21 cellular contexts compared by ENCODE assay signal in the genomic region with DNA sequence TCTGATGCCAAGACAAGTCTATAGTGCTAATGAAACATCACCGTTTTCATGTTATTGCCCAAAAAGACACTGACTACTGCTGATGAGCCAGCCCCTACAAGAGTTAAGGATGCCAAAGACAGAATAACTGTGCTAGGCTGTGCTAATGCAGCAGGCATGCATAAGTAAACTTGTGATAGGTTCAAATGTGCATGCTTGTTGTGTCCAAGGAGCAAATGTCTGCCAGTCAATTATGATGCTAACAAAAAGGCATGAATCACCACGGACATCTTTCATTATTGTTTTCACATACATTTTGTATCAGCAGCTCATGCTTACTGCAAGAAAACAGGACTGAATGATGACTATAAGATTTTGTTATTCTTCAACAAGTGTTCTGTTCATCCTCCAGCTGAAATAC.
"Had no signal": no experiment of that assay in that cellular context is flagged by ENCODE, and none has a peak within 500 bp of the region (broad histone marks: within the 10 kb centered on the region; RNA-seq: fewer than 3 reads in every experiment).

No MANE protein-coding gene starts in this region.

- H3K4me1 Mint-ChIP-seq: activated naive CD8-positive, alpha-beta T cell treated with anti-CD3 and anti-CD28 coated beads for 36 hours; endodermal cell; neural crest cell; stimulated activated naive CD8-positive, alpha-beta T cell treated with anti-CD3 and anti-CD28 coated beads, Interleukin-15, amount 100 ng/mL, for 72 hours had no signal

- DNase-seq: activated CD4-positive, alpha-beta T cell treated with anti-CD3 and anti-CD28 coated beads for 4 hours; activated CD8-positive, alpha-beta memory T cell treated with anti-CD3 and anti-CD28 coated beads, Interleukin-2, amount 50 U/mL, for 48 hours; activated CD8-positive, alpha-beta T cell treated with anti-CD3 and anti-CD28 coated beads, Interleukin-2, amount 10 ng/mL, durations not matched to agents 7 days and 5 days; activated naive CD8-positive, alpha-beta T cell treated with anti-CD3 and anti-CD28 coated beads for 36 hours; activated T-cell treated with anti-CD3 and anti-CD28 coated beads, Interleukin-2, amount 50 U/mL, for 72 hours; aorta; dorsolateral prefrontal cortex; endodermal cell; erythroblast; foreskin melanocyte; left cardiac atrium; lower lobe of right lung; pancreas; stimulated activated CD4-positive, alpha-beta T cell treated with anti-CD3 and anti-CD28 coated beads, Interleukin-1b, Interleukin-23, amount 100 ng/mL, for 48 hours; stimulated activated naive CD8-positive, alpha-beta T cell treated with anti-CD3 and anti-CD28 coated beads, Interleukin-15, amount 100 ng/mL, for 72 hours had no signal

- H3K4me1 ChIP-seq: lower lobe of right lung, pancreas had no signal

- H3K36me3 Mint-ChIP-seq: activated naive CD8-positive, alpha-beta T cell treated with anti-CD3 and anti-CD28 coated beads for 36 hours; mesothelial cell of epicardium; type B pancreatic cell had no signal

- H3K27me3 Mint-ChIP-seq: activated naive CD8-positive, alpha-beta T cell treated with anti-CD3 and anti-CD28 coated beads for 36 hours; type B pancreatic cell had no signal

- ATAC-seq: activated CD8-positive, alpha-beta T cell treated with anti-CD3 and anti-CD28 coated beads, Interleukin-2, amount 10 ng/mL, durations not matched to agents 7 days and 5 days; activated T-cell treated with anti-CD3 and anti-CD28 coated beads, Interleukin-2, amount 50 U/mL, for 72 hours; left cardiac atrium; lower lobe of right lung; pancreas; sciatic nerve; stimulated activated naive CD8-positive, alpha-beta T cell treated with anti-CD3 and anti-CD28 coated beads, Interleukin-15, amount 100 ng/mL, for 72 hours had no signal

- H3K9me3 Mint-ChIP-seq: T-helper 1 cell treated with Interleukin-12 subunit alpha and Interleukin-12 subunit beta and Interleukin-4 antibody, amounts not matched to agents 30 μg/mL and 1 μg/mL, for 36 hours had no signal

- H3K4me3 Mint-ChIP-seq: activated CD8-positive, alpha-beta T cell treated with anti-CD3 and anti-CD28 coated beads, Interleukin-2, amount 10 ng/mL, durations not matched to agents 7 days and 5 days; activated naive CD8-positive, alpha-beta T cell treated with anti-CD3 and anti-CD28 coated beads for 36 hours; activated T-cell treated with anti-CD3 and anti-CD28 coated beads, Interleukin-2, amount 50 U/mL, for 72 hours; endodermal cell; mesothelial cell of epicardium; neural crest cell; stimulated activated naive CD8-positive, alpha-beta T cell treated with anti-CD3 and anti-CD28 coated beads, Interleukin-15, amount 100 ng/mL, for 72 hours; T-helper 1 cell treated with Interleukin-12 subunit alpha and Interleukin-12 subunit beta and Interleukin-4 antibody, amounts not matched to agents 30 μg/mL and 1 μg/mL, for 36 hours; type B pancreatic cell had no signal

- H3K27ac Mint-ChIP-seq: activated CD8-positive, alpha-beta T cell treated with anti-CD3 and anti-CD28 coated beads, Interleukin-2, amount 10 ng/mL, durations not matched to agents 7 days and 5 days; activated naive CD8-positive, alpha-beta T cell treated with anti-CD3 and anti-CD28 coated beads for 36 hours; activated T-cell treated with anti-CD3 and anti-CD28 coated beads, Interleukin-2, amount 50 U/mL, for 72 hours; endodermal cell; mesothelial cell of epicardium; stimulated activated naive CD8-positive, alpha-beta T cell treated with anti-CD3 and anti-CD28 coated beads, Interleukin-15, amount 100 ng/mL, for 72 hours; T-helper 1 cell treated with Interleukin-12 subunit alpha and Interleukin-12 subunit beta and Interleukin-4 antibody, amounts not matched to agents 30 μg/mL and 1 μg/mL, for 36 hours; type B pancreatic cell had no signal

- H3K36me3 ChIP-seq: cardiac muscle cell, lower lobe of right lung, pancreas had no signal

- H3K27me3 ChIP-seq: cardiac muscle cell, dorsolateral prefrontal cortex, pancreas had no signal

- H3K27ac ChIP-seq: cardiac muscle cell, dorsolateral prefrontal cortex, lower lobe of right lung, pancreas had no signal

- H3K9me3 ChIP-seq: lower lobe of right lung, pancreas had no signal

- H3K4me3 ChIP-seq: cardiac muscle cell, dorsolateral prefrontal cortex, lower lobe of right lung, pancreas had no signal
